Comparison of ENCODE assay signal across 8 cellular contexts in the genomic region with DNA sequence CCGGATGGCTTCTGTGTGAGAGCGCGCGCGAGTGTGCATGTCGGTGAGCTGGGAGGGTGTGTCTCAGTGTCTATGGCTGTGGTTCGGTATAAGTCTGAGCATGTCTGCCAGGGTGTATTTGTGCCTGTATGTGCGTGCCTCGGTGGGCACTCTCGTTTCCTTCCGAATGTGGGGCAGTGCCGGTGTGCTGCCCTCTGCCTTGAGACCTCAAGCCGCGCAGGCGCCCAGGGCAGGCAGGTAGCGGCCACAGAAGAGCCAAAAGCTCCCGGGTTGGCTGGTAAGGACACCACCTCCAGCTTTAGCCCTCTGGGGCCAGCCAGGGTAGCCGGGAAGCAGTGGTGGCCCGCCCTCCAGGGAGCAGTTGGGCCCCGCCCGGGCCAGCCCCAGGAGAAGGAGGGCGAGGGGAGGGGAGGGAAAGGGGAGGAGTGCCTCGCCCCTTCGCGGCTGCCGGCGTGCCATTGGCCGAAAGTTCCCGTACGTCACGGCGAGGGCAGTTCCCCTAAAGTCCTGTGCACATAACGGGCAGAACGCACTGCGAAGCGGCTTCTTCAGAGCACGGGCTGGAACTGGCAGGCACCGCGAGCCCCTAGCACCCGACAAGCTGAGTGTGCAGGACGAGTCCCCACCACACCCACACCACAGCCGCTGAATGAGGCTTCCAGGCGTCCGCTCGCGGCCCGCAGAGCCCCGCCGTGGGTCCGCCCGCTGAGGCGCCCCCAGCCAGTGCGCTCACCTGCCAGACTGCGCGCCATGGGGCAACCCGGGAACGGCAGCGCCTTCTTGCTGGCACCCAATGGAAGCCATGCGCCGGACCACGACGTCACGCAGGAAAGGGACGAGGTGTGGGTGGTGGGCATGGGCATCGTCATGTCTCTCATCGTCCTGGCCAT.
A peak's percentile ranks its signal among the peaks of the same experiment; 100 is the strongest.
DNase-seq lines count a peak whose midpoint lies in the region; ATAC-seq lines count a peak whose summit lies in the region.

Gene ADRB2 (plus strand): TSS at position 530 of the 890 bp plus-strand sequence. CDS start 221 bp downstream, at position 751.

- no peaks in the 10 kb centered on the region for H3K36me3 Mint-ChIP-seq in activated naive CD4-positive, alpha-beta T cell treated with anti-CD3 and anti-CD28 coated beads, Interleukin-2, amount 10 ng/mL, durations not matched to agents 7 days and 5 days

- H3K27me3 Mint-ChIP-seq in activated naive CD4-positive, alpha-beta T cell treated with anti-CD3 and anti-CD28 coated beads, Interleukin-2, amount 10 ng/mL, durations not matched to agents 7 days and 5 days = peaks cover 68% of the 10 kb centered on the region

- peak; percentile 90 for DNase-seq in DMS 273 (lab: John Stamatoyannopoulos, UW; ENCODE audit: unreplicated experiment)
- peak; percentile 61 for DNase-seq in HuH-7 (ENCODE audit: low spot score)
- DNase-seq in SIG-M5 treated with dmso at 0.1 percent for 504 hours (lab: John Stamatoyannopoulos, UW; ENCODE audit: unreplicated experiment) = peak; percentile 96
- peak; percentile 94 for DNase-seq in activated naive CD4-positive, alpha-beta T cell treated with anti-CD3 and anti-CD28 coated beads, Interleukin-2, amount 10 ng/mL, durations not matched to agents 7 days and 5 days
- peak; percentile 91 for DNase-seq in germinal center (ENCODE audit: low spot score)
- peak; percentile 44 for DNase-seq in non-pigmented ciliary epithelial cell (ENCODE audit: low read depth)
- DNase-seq in substantia nigra (lab: John Stamatoyannopoulos, UW) = peak; percentile 34 to 95 (median 81)

- peak within 1 kb of the TSS; percentile 83 for H3K27ac Mint-ChIP-seq in activated naive CD4-positive, alpha-beta T cell treated with anti-CD3 and anti-CD28 coated beads, Interleukin-2, amount 10 ng/mL, durations not matched to agents 7 days and 5 days

- H3K27ac ChIP-seq in substantia nigra (ENCODE audit: low read depth, low read length, poor library complexity, severe bottlenecking) = peak within 1 kb of the TSS; percentile 79

- peaks cover 39% of the 10 kb centered on the region for H3K4me1 Mint-ChIP-seq in activated naive CD4-positive, alpha-beta T cell treated with anti-CD3 and anti-CD28 coated beads, Interleukin-2, amount 10 ng/mL, durations not matched to agents 7 days and 5 days

- peak within 1 kb of the TSS; percentile 73 for H3K4me3 Mint-ChIP-seq in activated naive CD4-positive, alpha-beta T cell treated with anti-CD3 and anti-CD28 coated beads, Interleukin-2, amount 10 ng/mL, durations not matched to agents 7 days and 5 days

- ATAC-seq in GM21526 (IDR thresholded peaks at IDR 0.05; ENCODE audit: low FRiP score, unreplicated experiment) = peak; percentile 98

- CTCF ChIA-PET in activated naive CD4-positive, alpha-beta T cell treated with anti-CD3 and anti-CD28 coated beads, Interleukin-2, amount 10 ng/mL, durations not matched to agents 7 days and 5 days (lab: Charles Lee) = interaction anchor here (0.6 to 2.5 kb wide), 5 partner anchors 11 to 450 kb away, joined by 3 to 6 read pairs (median 5); no protein-coding TSS in a partner anchor

- H3K9me3 Mint-ChIP-seq in activated naive CD4-positive, alpha-beta T cell treated with anti-CD3 and anti-CD28 coated beads, Interleukin-2, amount 10 ng/mL, durations not matched to agents 7 days and 5 days = no peaks in the 10 kb centered on the region

Comparison
In these comparisons a context has a peak if more than half of its experiments do, and no peak if none do; other contexts are left out.
1. Peak in every context shown above with its lines: DNase-seq, ATAC-seq and H3K27ac ChIP-seq.
2. DNase-seq: peak in every context shown above with its lines; median percentile 96 in SIG-M5 treated with dmso at 0.1 percent for 504 hours; 94 in activated naive CD4-positive, alpha-beta T cell treated with anti-CD3 and anti-CD28 coated beads, Interleukin-2, amount 10 ng/mL, durations not matched to agents 7 days and 5 days; 91 in germinal center; 90 in DMS 273; 81 in substantia nigra; 61 in HuH-7; 44 in non-pigmented ciliary epithelial cell.